In genomic region chr11:121274332-121274991, GRCh38 we compare ENCODE assay signal across 19 cellular contexts. TPM values are rescaled to one million over a fixed set of nuclear protein-coding genes. Genes with fewer than 3 reads are reported as not detected.
DNase-seq lines count a peak whose midpoint lies in the region; ATAC-seq and TF ChIP-seq lines count a peak whose summit lies in the region.
"Had no signal": no experiment of that assay in that cellular context is flagged by ENCODE, and none has a peak within 500 bp of the region (broad histone marks: within the 10 kb centered on the region; RNA-seq: fewer than 3 reads in every experiment).

No MANE protein-coding gene starts in this region.

- TF ChIP-seq POLR2A in breast epithelium (IDR thresholded peaks at IDR 0.05): no peak
- no peak for TF ChIP-seq POLR2A in adrenal gland (IDR thresholded peaks at IDR 0.05)

- dilution Hi-C loops in mammary epithelial cell (cut with HindIII; ENCODE audit: low sequenced_read_pairs): no loop called here

- H3K27ac ChIP-seq in mammary epithelial cell (ENCODE audit: insufficient read depth, low read depth, low read length) (no peak overlapping the region), breast epithelium (no peak overlapping the region), adrenal gland (no peak overlapping the region)
- H3K27ac ChIP-seq: BLaER1, GM23248, HL-60 had no signal

- H3K4me2 ChIP-seq in mammary epithelial cell (ENCODE audit: insufficient read depth, low read depth, low read length): no peak overlapping the region
- H3K4me2 ChIP-seq: BLaER1 had no signal

- H2AFZ ChIP-seq in mammary epithelial cell (ENCODE audit: low read depth, low read length): no peak overlapping the region
- H2AFZ ChIP-seq: GM23248 had no signal

- peak; percentile 28 for DNase-seq in mammary epithelial cell
- no peak for DNase-seq in breast epithelium (ENCODE audit: low spot score in 2 of 2)
- peak; percentile 33 for DNase-seq in M059J (ENCODE audit: low read depth)
- DNase-seq in epithelial cell of esophagus (ENCODE audit: low read depth): peak; percentile 75
- DNase-seq in kidney tubule cell (ENCODE audit: low spot score): peak; percentile 13
- no peak for DNase-seq in medulla oblongata (ENCODE audit: extremely low spot score)
- no peak for DNase-seq in adrenal gland
- DNase-seq: 8988T; CD4-positive, alpha-beta memory T cell; DMS153; DND-41; EL; GM23248; HCEC 1CT had no signal

- H4K20me1 ChIP-seq in mammary epithelial cell (ENCODE audit: insufficient read depth, low read length): no peaks in the 10 kb centered on the region
- H4K20me1 ChIP-seq: BLaER1 had no signal

- no peak overlapping the region for H3K9ac ChIP-seq in mammary epithelial cell (ENCODE audit: insufficient read depth, low read length)
- H3K9ac ChIP-seq: BLaER1, GM23248 had no signal

- H3K79me2 ChIP-seq in mammary epithelial cell (ENCODE audit: insufficient read depth, low read length): no peaks in the 10 kb centered on the region

- H3K36me3 Mint-ChIP-seq in stimulated activated memory B cell treated with anti-CD40 and anti-IgM and Interleukin-4, amounts not matched to agents 10 μg/mL and 1 μg/mL and 100 μg/mL, for 72 hours: no peaks in the 10 kb centered on the region
- H3K36me3 Mint-ChIP-seq: CD14-positive monocyte; CD4-positive, alpha-beta memory T cell had no signal

- H3K4me3 ChIP-seq in mammary epithelial cell (replicated peaks in 1 of 3; ENCODE audit: insufficient read depth in 1 of 3, low read depth in 2 of 3, low read length in 3 of 3) (no peak overlapping the region), breast epithelium (no peak overlapping the region), epithelial cell of esophagus (ENCODE audit: low read length) (no peak overlapping the region), adrenal gland (no peak overlapping the region)
- H3K4me3 ChIP-seq: BLaER1, GM23248 had no signal

- H3K9me3 ChIP-seq in mammary epithelial cell (replicated peaks; ENCODE audit: insufficient read depth, low read length): no peaks in the 10 kb centered on the region
- H3K9me3 ChIP-seq in breast epithelium: peaks cover 0 to 8% of the 10 kb centered on the region in 2 donors
- H3K9me3 ChIP-seq in adrenal gland (replicated peaks in 1 of 3): no peaks in the 10 kb centered on the region

- H3K4me1 ChIP-seq in mammary epithelial cell (ENCODE audit: insufficient read depth, low read length) (no peaks in the 10 kb centered on the region), breast epithelium (no peaks in the 10 kb centered on the region), adrenal gland (replicated peaks in 1 of 2) (no peaks in the 10 kb centered on the region)
- H3K4me1 ChIP-seq: BLaER1 had no signal

- H3K27ac Mint-ChIP-seq in stimulated activated memory B cell treated with anti-CD40 and anti-IgM and Interleukin-4, amounts not matched to agents 10 μg/mL and 1 μg/mL and 100 μg/mL, for 72 hours: no peak overlapping the region
- H3K27ac Mint-ChIP-seq: CD14-positive monocyte; CD4-positive, alpha-beta memory T cell; IgD-negative memory B cell had no signal

- H3K36me3 ChIP-seq in mammary epithelial cell (ENCODE audit: insufficient read depth, low read length) (no peaks in the 10 kb centered on the region), breast epithelium (no peaks in the 10 kb centered on the region), adrenal gland (replicated peaks in 1 of 2) (no peaks in the 10 kb centered on the region)
- H3K36me3 ChIP-seq: BLaER1 had no signal

- peaks cover 7% of the 10 kb centered on the region for H3K9me3 Mint-ChIP-seq in stimulated activated memory B cell treated with anti-CD40 and anti-IgM and Interleukin-4, amounts not matched to agents 10 μg/mL and 1 μg/mL and 100 μg/mL, for 72 hours

- CTCF ChIA-PET in mammary epithelial cell (lab: Charles Lee; ENCODE audit: low non-redundant PET): no interaction called here

- no peak for ATAC-seq in stimulated activated memory B cell treated with anti-CD40 and anti-IgM and Interleukin-4, amounts not matched to agents 10 μg/mL and 1 μg/mL and 100 μg/mL, for 72 hours

- TF ChIP-seq CTCF in mammary epithelial cell (conservative IDR thresholded peaks at IDR 0.05 in 1 of 2, IDR thresholded peaks at IDR 0.05 in 1 of 2; ENCODE audit: extremely low read depth in 1 of 2, insufficient read depth in 1 of 2, low read depth in 1 of 2, low read length in 2 of 2) (no peak), breast epithelium (IDR thresholded peaks at IDR 0.05) (no peak), epithelial cell of esophagus (IDR thresholded peaks at IDR 0.05; ENCODE audit: insufficient read depth, low read depth, low read length, missing control alignments) (no peak), adrenal gland (IDR thresholded peaks at IDR 0.05) (no peak)

- in situ Hi-C loops in mammary epithelial cell (cut with MboI; ENCODE audit: low sequenced_read_pairs in 2 of 2): no loop called here

- 81% methylated on average over 4 of the region's 4 CpGs for WGBS in mammary epithelial cell (ENCODE audit: low coverage, missing lambda C conversion rate)
- 74 to 80% (median 77%) methylated on average over 4 of the region's 4 CpGs for WGBS in adrenal gland, 4 donors

- no peaks in the 10 kb centered on the region for H3K4me1 Mint-ChIP-seq in stimulated activated memory B cell treated with anti-CD40 and anti-IgM and Interleukin-4, amounts not matched to agents 10 μg/mL and 1 μg/mL and 100 μg/mL, for 72 hours
- H3K4me1 Mint-ChIP-seq: CD14-positive monocyte, IgD-negative memory B cell had no signal

- H3K4me3 Mint-ChIP-seq in stimulated activated memory B cell treated with anti-CD40 and anti-IgM and Interleukin-4, amounts not matched to agents 10 μg/mL and 1 μg/mL and 100 μg/mL, for 72 hours: no peak overlapping the region
- H3K4me3 Mint-ChIP-seq: CD14-positive monocyte; CD4-positive, alpha-beta memory T cell; IgD-negative memory B cell had no signal

- no TSS peak for BruUV-seq in mammary epithelial cell (replicated peaks; lab: Mats Ljungman, UMichigan)

- H3K27me3 ChIP-seq in mammary epithelial cell (ENCODE audit: insufficient read depth, low read length): peaks cover 6% of the 10 kb centered on the region
- H3K27me3 ChIP-seq in breast epithelium: no peaks in the 10 kb centered on the region
- H3K27me3 ChIP-seq in adrenal gland: no peaks in the 10 kb centered on the region
- H3K27me3 ChIP-seq: BLaER1 had no signal

- intact Hi-C loops in mammary epithelial cell (cut with micrococcal nuclease): no loop called here
- intact Hi-C loops in breast epithelium (cut with DNase I; ENCODE audit: low total_unique reads): no loop called here
- intact Hi-C loops in adrenal gland (cut with DNase I): no loop called here

- peaks cover 22% of the 10 kb centered on the region for H3K27me3 Mint-ChIP-seq in stimulated activated memory B cell treated with anti-CD40 and anti-IgM and Interleukin-4, amounts not matched to agents 10 μg/mL and 1 μg/mL and 100 μg/mL, for 72 hours

RNA-seq across cellular contexts. Expression of gene SC5D, which starts 18.1 kb away (rescaled TPM):
- total RNA-seq in mammary epithelial cell (10 to 100 TPM; 64.4 to 67.8 TPM), breast epithelium (10 to 100 TPM; 25.8 to 54.7 (median 51.5) TPM), adrenal gland (100 to 1,000 TPM in 1 of 8 donors, 10 to 100 TPM in 7; 27.2 to 121 (median 42.6) TPM)
- polyA plus RNA-seq in mammary epithelial cell (74.0 TPM), adrenal gland (100 to 1,000 TPM in 1 of 3 donors, 10 to 100 TPM in 2; 18.3 to 317 (median 21.0) TPM)
- polyA minus RNA-seq in mammary epithelial cell: 209 TPM
- 88.2 and 126 TPM in 2 replicates for total RNA-seq in M059J (2014; rRNA removed; shearing (Covaris generic))

Comparison
In these comparisons a context has a peak if more than half of its experiments do, and no peak if none do; other contexts are left out.
1. DNase-seq: peak in mammary epithelial cell (single experiment), M059J (single experiment), epithelial cell of esophagus (single experiment) and kidney tubule cell (single experiment); none in breast epithelium (0 of 2), medulla oblongata (single experiment) and adrenal gland (0 of 7).